Comparison of ENCODE assay signal across 10 cellular contexts in genomic region chr6:45156075-45156474, GRCh38.
DNase-seq lines count a peak whose midpoint lies in the region; ATAC-seq and TF ChIP-seq lines count a peak whose summit lies in the region.
"Had no signal": no experiment of that assay in that cellular context is flagged by ENCODE, and none has a peak within 500 bp of the region (broad histone marks: within the 10 kb centered on the region; RNA-seq: fewer than 3 reads in every experiment).

No MANE protein-coding gene starts in this region.

- peaks cover 5% of the 10 kb centered on the region for H3K9me3 Mint-ChIP-seq in activated naive CD4-positive, alpha-beta T cell treated with anti-CD3 and anti-CD28 coated beads, Interleukin-2, amount 50 U/mL, for 24 hours
- H3K9me3 Mint-ChIP-seq in stimulated activated naive CD8-positive, alpha-beta T cell treated with anti-CD3 and anti-CD28 coated beads, Interleukin-15, Interleukin-2, amounts not matched to agents 100 ng/mL and 50 ng/mL, for 24 hours, result peaks cover 10% of the 10 kb centered on the region

- H3K4me2 ChIP-seq in KMS-11, result peak overlapping the region; percentile 58

- peak overlapping the region; percentile 74 for H3K27ac Mint-ChIP-seq in activated naive CD4-positive, alpha-beta T cell treated with anti-CD3 and anti-CD28 coated beads, Interleukin-2, amount 50 U/mL, for 24 hours
- peak overlapping the region; percentile 69 for H3K27ac Mint-ChIP-seq in stimulated activated naive CD8-positive, alpha-beta T cell treated with anti-CD3 and anti-CD28 coated beads, Interleukin-15, Interleukin-2, amounts not matched to agents 100 ng/mL and 50 ng/mL, for 24 hours

- no peaks in the 10 kb centered on the region for H4K20me1 ChIP-seq in KMS-11 (ENCODE audit: insufficient read depth)

- peak overlapping the region; percentile 7 for H3K4me3 Mint-ChIP-seq in activated naive CD4-positive, alpha-beta T cell treated with anti-CD3 and anti-CD28 coated beads, Interleukin-2, amount 50 U/mL, for 24 hours
- no peak overlapping the region for H3K4me3 Mint-ChIP-seq in stimulated activated naive CD8-positive, alpha-beta T cell treated with anti-CD3 and anti-CD28 coated beads, Interleukin-15, Interleukin-2, amounts not matched to agents 100 ng/mL and 50 ng/mL, for 24 hours

- H3K27me3 Mint-ChIP-seq in activated naive CD4-positive, alpha-beta T cell treated with anti-CD3 and anti-CD28 coated beads, Interleukin-2, amount 50 U/mL, for 24 hours, result no peaks in the 10 kb centered on the region
- no peaks in the 10 kb centered on the region for H3K27me3 Mint-ChIP-seq in stimulated activated naive CD8-positive, alpha-beta T cell treated with anti-CD3 and anti-CD28 coated beads, Interleukin-15, Interleukin-2, amounts not matched to agents 100 ng/mL and 50 ng/mL, for 24 hours

- no peaks in the 10 kb centered on the region for H3K36me3 ChIP-seq in KMS-11 (ENCODE audit: insufficient read depth)

- DNase-seq in activated naive CD4-positive, alpha-beta T cell treated with anti-CD3 and anti-CD28 coated beads, Interleukin-2, amount 50 U/mL, for 16 hours, result no peak
- DNase-seq in CD1c-positive myeloid dendritic cell (ENCODE audit: extremely low spot score), result no peak
- no peak for DNase-seq in activated effector memory CD4-positive, alpha-beta T cell treated with anti-CD3 and anti-CD28 coated beads, Interleukin-2, amount 50 U/mL, for 16 hours
- no peak for DNase-seq in KG1 (lab: John Stamatoyannopoulos, UW)
- DNase-seq: midbrain had no signal

- peak overlapping the region; percentile 68 for H3K27ac ChIP-seq in KMS-11

- peaks cover 3% of the 10 kb centered on the region for H3K36me3 Mint-ChIP-seq in activated naive CD4-positive, alpha-beta T cell treated with anti-CD3 and anti-CD28 coated beads, Interleukin-2, amount 50 U/mL, for 24 hours
- H3K36me3 Mint-ChIP-seq in stimulated activated naive CD8-positive, alpha-beta T cell treated with anti-CD3 and anti-CD28 coated beads, Interleukin-15, Interleukin-2, amounts not matched to agents 100 ng/mL and 50 ng/mL, for 24 hours (ENCODE audit: low read depth), result peaks cover 23% of the 10 kb centered on the region

- peak overlapping the region; percentile 4; the same call in 1 of the 2 replicates for H3K9ac ChIP-seq in KMS-11

- H3K79me2 ChIP-seq in KMS-11 (ENCODE audit: insufficient read depth, low read depth), result no peaks in the 10 kb centered on the region

- H3K27me3 ChIP-seq in KMS-11 (ENCODE audit: insufficient read depth, low read depth), result no peaks in the 10 kb centered on the region

- peaks cover 39% of the 10 kb centered on the region for H3K4me1 Mint-ChIP-seq in activated naive CD4-positive, alpha-beta T cell treated with anti-CD3 and anti-CD28 coated beads, Interleukin-2, amount 50 U/mL, for 24 hours
- H3K4me1 Mint-ChIP-seq in stimulated activated naive CD8-positive, alpha-beta T cell treated with anti-CD3 and anti-CD28 coated beads, Interleukin-15, Interleukin-2, amounts not matched to agents 100 ng/mL and 50 ng/mL, for 24 hours (ENCODE audit: low read depth), result peaks cover 41% of the 10 kb centered on the region

- peaks cover 64% of the 10 kb centered on the region for H3K4me1 ChIP-seq in KMS-11 (ENCODE audit: low read depth, poor library complexity, severe bottlenecking)

- TF ChIP-seq CTCF in KMS-11 (conservative IDR thresholded peaks at IDR 0.05; ENCODE audit: low read depth, low read length), result no peak

- no peak overlapping the region for H3K4me3 ChIP-seq in KMS-11 (IDR thresholded peaks at IDR 0.05; ENCODE audit: insufficient read depth, low read depth, low read length)

- peak; percentile 98 for ATAC-seq in HG02759 (IDR thresholded peaks at IDR 0.05; ENCODE audit: unreplicated experiment)
- ATAC-seq: HCT116 had no signal

- H2AFZ ChIP-seq in KMS-11 (ENCODE audit: low read depth), result no peak overlapping the region
